Comparison of ENCODE assay signal across 1 cellular context in genomic region chr4:165458451-165458850, GRCh38.
TF ChIP-seq lines count a peak whose summit lies in the region.

No MANE protein-coding gene starts in this region.

TF ChIP-seq in GM23338, 12 proteins besides CTCF, POLR2A, EP300 and RAD21 (continued from another document):
- TF ChIP-seq ZNF462 (CRISPR knock-in tag; IDR thresholded peaks at IDR 0.05) (no peak), REST (IDR thresholded peaks at IDR 0.05; ENCODE audit: unreplicated experiment) (no peak), EZH2 (IDR thresholded peaks at IDR 0.05; ENCODE audit: low read depth, unreplicated experiment) (no peak), ZNF331 (CRISPR knock-in tag; IDR thresholded peaks at IDR 0.05; ENCODE audit: low read depth) (no peak), EZH2phosphoT487 (IDR thresholded peaks at IDR 0.05; ENCODE audit: unreplicated experiment) (no peak), ZNF114 (CRISPR knock-in tag; IDR thresholded peaks at IDR 0.05) (no peak), POLR2AphosphoS5 (IDR thresholded peaks at IDR 0.05; ENCODE audit: low read depth) (no peak), JUNB (IDR thresholded peaks at IDR 0.05; ENCODE audit: unreplicated experiment) (no peak), CREB1 (CRISPR knock-in tag; IDR thresholded peaks at IDR 0.05; ENCODE audit: low read depth) (no peak), STAT1 (IDR thresholded peaks at IDR 0.05; ENCODE audit: unreplicated experiment) (no peak)
